Comparison of ENCODE assay signal across 1 cellular context in the genomic region with DNA sequence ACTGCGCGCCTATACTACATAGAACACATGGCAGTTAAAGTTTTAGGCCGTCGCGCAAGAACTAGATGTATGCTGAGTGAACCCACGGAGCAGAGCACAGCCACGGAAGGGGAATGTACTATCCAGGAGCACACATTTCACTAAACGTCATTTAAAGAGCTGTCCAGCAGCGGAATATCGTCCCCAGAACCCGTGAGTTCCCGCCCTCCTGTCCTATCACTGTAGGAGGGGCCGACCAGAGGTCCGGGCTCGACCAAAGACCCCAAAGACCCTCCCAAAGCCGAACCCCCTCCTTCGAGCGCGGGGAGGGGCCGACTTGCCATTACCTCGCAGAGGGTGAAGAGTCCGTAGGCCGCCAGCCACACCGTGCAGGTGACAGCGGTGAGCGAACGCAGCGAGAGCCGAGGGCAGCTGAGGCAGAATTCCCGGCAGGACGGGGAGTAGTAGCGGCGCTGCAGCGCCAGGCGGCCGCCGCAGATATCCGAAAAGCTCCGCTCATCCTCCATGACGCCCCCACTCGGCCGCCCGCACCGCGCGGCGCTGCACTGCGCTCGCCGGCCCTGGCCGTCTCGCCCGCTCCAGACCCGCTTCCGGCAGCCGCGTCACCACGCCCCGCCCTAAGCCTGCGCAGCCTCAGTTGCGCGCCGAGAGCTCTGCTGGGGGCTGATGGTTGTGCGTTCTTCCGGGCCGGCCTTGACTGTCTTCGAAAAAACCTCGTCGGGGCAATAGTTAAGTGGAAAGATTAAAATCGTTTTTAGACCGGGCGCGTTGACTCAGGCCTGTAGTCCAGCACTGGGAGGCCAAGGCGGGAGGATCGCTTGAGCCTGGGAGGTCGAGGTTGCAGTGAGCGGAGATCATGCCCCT.
A peak's percentile ranks its signal among the peaks of the same experiment; 100 is the strongest.
TF ChIP-seq lines count a peak whose summit lies in the region.

A gene with protein sequence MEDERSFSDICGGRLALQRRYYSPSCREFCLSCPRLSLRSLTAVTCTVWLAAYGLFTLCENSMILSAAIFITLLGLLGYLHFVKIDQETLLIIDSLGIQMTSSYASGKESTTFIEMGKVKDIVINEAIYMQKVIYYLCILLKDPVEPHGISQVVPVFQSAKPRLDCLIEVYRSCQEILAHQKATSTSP (minus strand): TSS at position 571 of the 864 bp plus-strand sequence. CDS start 65 bp downstream, at position 506.

TF ChIP-seq in K562, 482 proteins besides CTCF, POLR2A, EP300 and RAD21 (continued from another document and continues in another):
- TF ChIP-seq, protein P1, sequence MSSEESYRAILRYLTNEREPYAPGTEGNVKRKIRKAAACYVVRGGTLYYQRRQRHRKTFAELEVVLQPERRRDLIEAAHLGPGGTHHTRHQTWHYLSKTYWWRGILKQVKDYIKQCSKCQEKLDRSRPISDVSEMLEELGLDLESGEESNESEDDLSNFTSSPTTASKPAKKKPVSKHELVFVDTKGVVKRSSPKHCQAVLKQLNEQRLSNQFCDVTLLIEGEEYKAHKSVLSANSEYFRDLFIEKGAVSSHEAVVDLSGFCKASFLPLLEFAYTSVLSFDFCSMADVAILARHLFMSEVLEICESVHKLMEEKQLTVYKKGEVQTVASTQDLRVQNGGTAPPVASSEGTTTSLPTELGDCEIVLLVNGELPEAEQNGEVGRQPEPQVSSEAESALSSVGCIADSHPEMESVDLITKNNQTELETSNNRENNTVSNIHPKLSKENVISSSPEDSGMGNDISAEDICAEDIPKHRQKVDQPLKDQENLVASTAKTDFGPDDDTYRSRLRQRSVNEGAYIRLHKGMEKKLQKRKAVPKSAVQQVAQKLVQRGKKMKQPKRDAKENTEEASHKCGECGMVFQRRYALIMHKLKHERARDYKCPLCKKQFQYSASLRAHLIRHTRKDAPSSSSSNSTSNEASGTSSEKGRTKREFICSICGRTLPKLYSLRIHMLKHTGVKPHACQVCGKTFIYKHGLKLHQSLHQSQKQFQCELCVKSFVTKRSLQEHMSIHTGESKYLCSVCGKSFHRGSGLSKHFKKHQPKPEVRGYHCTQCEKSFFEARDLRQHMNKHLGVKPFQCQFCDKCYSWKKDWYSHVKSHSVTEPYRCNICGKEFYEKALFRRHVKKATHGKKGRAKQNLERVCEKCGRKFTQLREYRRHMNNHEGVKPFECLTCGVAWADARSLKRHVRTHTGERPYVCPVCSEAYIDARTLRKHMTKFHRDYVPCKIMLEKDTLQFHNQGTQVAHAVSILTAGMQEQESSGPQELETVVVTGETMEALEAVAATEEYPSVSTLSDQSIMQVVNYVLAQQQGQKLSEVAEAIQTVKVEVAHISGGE (CRISPR knock-in tag; IDR thresholded peaks at IDR 0.05), result peak in 1 of 3 experiments; percentile 77; a peak in 3 of 6 replicates
- TF ChIP-seq PPARD (CRISPR knock-in tag; IDR thresholded peaks at IDR 0.05) (no peak), ZNF316 (IDR thresholded peaks at IDR 0.05) (no peak), SAP30 (IDR thresholded peaks at IDR 0.05; ENCODE audit: borderline replicate concordance, insufficient read depth, low read depth, low read length, poor library complexity, severe bottlenecking) (no peak), CBX8 (IDR thresholded peaks at IDR 0.05; ENCODE audit: borderline replicate concordance, extremely low read depth, low read depth, low read length, poor library complexity, severe bottlenecking) (no peak), SAFB2 (IDR thresholded peaks at IDR 0.05; ENCODE audit: borderline replicate concordance, low read depth, low read length, severe bottlenecking) (no peak), ZNF174 (CRISPR knock-in tag; IDR thresholded peaks at IDR 0.05) (no peak), DMBX1 (CRISPR knock-in tag; IDR thresholded peaks at IDR 0.05; ENCODE audit: borderline replicate concordance) (no peak), NR2C1 (IDR thresholded peaks at IDR 0.05) (no peak), NR2C1 (tag; IDR thresholded peaks at IDR 0.05) (no peak), CHD1 (IDR thresholded peaks at IDR 0.05; ENCODE audit: low read length) (peak; percentile 44), ID3 (CRISPR knock-in tag; IDR thresholded peaks at IDR 0.05) (no peak), ID3 (tag; IDR thresholded peaks at IDR 0.05) (no peak), ZNF75A (CRISPR knock-in tag; IDR thresholded peaks at IDR 0.05) (no peak), MBD1 (CRISPR knock-in tag; IDR thresholded peaks at IDR 0.05) (no peak), HDAC8 (tag; IDR thresholded peaks at IDR 0.05) (no peak; the same call in 1 of the 2 replicates), NCOA4 (IDR thresholded peaks at IDR 0.05; ENCODE audit: partially characterized antibody) (no peak), RBM17 (IDR thresholded peaks at IDR 0.05; ENCODE audit: borderline replicate concordance, low read depth, low read length) (no peak), BRD4 (IDR thresholded peaks at IDR 0.05) (no peak), BRD9 (IDR thresholded peaks at IDR 0.05; ENCODE audit: low read depth, partially characterized antibody) (no peak), ZNF609 (CRISPR knock-in tag; IDR thresholded peaks at IDR 0.05; ENCODE audit: borderline replicate concordance) (no peak), RAD51 (IDR thresholded peaks at IDR 0.05; ENCODE audit: borderline replicate concordance, low read depth) (no peak), FOXP1 (CRISPR knock-in tag; IDR thresholded peaks at IDR 0.05) (no peak), PHB (CRISPR knock-in tag; IDR thresholded peaks at IDR 0.05) (no peak), E2F6 (IDR thresholded peaks at IDR 0.05; ENCODE audit: borderline replicate concordance in 1 of 2, extremely low read depth in 1 of 2, insufficient read depth in 1 of 2, insufficient read length in 1 of 2, low read depth in 1 of 2, low read length in 1 of 2, poor library complexity in 1 of 2, severe bottlenecking in 1 of 2) (no peak), ZNF24 (IDR thresholded peaks at IDR 0.05) (no peak), CSDE1 (IDR thresholded peaks at IDR 0.05) (no peak), CTBP1 (IDR thresholded peaks at IDR 0.05; ENCODE audit: borderline replicate concordance) (peak; percentile 91), MCM3 (IDR thresholded peaks at IDR 0.05) (no peak), RCOR1 (IDR thresholded peaks at IDR 0.05; ENCODE audit: borderline replicate concordance in 1 of 2, low read depth in 2 of 2, low read length in 2 of 2) (peak in 1 of 2 experiments; percentile 16; a peak in 1 of 4 replicates), ZNF780A (CRISPR knock-in tag; IDR thresholded peaks at IDR 0.05) (no peak), BCOR (IDR thresholded peaks at IDR 0.05) (no peak), MED1 (CRISPR knock-in tag; IDR thresholded peaks at IDR 0.05; ENCODE audit: borderline replicate concordance) (no peak), ILK (tag; IDR thresholded peaks at IDR 0.05; ENCODE audit: borderline replicate concordance, low read depth) (no peak), SRF (CRISPR knock-in tag; IDR thresholded peaks at IDR 0.05) (no peak), BACH1 (tag; IDR thresholded peaks at IDR 0.05) (no peak), RBM34 (IDR thresholded peaks at IDR 0.05; ENCODE audit: borderline replicate concordance, insufficient read depth, low read length) (no peak), HLTF (IDR thresholded peaks at IDR 0.05) (no peak), ZNF263 (CRISPR knock-in tag; IDR thresholded peaks at IDR 0.05; ENCODE audit: borderline replicate concordance) (no peak)
- TF ChIP-seq, protein P2, sequence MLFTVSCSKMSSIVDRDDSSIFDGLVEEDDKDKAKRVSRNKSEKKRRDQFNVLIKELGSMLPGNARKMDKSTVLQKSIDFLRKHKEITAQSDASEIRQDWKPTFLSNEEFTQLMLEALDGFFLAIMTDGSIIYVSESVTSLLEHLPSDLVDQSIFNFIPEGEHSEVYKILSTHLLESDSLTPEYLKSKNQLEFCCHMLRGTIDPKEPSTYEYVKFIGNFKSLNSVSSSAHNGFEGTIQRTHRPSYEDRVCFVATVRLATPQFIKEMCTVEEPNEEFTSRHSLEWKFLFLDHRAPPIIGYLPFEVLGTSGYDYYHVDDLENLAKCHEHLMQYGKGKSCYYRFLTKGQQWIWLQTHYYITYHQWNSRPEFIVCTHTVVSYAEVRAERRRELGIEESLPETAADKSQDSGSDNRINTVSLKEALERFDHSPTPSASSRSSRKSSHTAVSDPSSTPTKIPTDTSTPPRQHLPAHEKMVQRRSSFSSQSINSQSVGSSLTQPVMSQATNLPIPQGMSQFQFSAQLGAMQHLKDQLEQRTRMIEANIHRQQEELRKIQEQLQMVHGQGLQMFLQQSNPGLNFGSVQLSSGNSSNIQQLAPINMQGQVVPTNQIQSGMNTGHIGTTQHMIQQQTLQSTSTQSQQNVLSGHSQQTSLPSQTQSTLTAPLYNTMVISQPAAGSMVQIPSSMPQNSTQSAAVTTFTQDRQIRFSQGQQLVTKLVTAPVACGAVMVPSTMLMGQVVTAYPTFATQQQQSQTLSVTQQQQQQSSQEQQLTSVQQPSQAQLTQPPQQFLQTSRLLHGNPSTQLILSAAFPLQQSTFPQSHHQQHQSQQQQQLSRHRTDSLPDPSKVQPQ (CRISPR knock-in tag; IDR thresholded peaks at IDR 0.05; ENCODE audit: borderline replicate concordance), result no peak
- TF ChIP-seq, protein P3, sequence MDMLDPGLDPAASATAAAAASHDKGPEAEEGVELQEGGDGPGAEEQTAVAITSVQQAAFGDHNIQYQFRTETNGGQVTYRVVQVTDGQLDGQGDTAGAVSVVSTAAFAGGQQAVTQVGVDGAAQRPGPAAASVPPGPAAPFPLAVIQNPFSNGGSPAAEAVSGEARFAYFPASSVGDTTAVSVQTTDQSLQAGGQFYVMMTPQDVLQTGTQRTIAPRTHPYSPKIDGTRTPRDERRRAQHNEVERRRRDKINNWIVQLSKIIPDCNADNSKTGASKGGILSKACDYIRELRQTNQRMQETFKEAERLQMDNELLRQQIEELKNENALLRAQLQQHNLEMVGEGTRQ (CRISPR knock-in tag; IDR thresholded peaks at IDR 0.05), result no peak
- TF ChIP-seq, protein P4, sequence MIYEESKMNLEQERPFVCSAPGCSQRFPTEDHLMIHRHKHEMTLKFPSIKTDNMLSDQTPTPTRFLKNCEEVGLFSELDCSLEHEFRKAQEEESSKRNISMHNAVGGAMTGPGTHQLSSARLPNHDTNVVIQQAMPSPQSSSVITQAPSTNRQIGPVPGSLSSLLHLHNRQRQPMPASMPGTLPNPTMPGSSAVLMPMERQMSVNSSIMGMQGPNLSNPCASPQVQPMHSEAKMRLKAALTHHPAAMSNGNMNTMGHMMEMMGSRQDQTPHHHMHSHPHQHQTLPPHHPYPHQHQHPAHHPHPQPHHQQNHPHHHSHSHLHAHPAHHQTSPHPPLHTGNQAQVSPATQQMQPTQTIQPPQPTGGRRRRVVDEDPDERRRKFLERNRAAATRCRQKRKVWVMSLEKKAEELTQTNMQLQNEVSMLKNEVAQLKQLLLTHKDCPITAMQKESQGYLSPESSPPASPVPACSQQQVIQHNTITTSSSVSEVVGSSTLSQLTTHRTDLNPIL (CRISPR knock-in tag; IDR thresholded peaks at IDR 0.05), result no peak
